In the genomic region with DNA sequence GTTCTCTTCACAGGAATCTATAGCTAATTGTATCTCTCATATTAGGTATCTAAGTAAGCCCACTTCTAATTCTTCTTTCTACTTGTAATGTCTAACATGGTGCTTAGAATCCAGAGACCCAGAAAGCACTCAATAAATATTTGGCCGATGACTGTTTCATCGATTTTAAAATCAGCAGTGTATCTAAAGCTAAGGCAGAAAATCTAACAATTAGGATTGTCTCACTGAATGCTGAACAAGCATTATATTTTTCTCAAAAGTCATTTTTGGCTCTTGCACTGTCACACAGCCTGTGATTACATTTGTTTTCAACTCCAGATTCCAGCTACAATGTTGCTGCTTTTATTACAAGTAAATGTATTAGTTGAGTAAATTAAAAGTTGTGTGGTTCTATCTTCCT, we compare ENCODE assay signal across 23 cellular contexts.
"Had no signal": no experiment of that assay in that cellular context is flagged by ENCODE, and none has a peak within 500 bp of the region (broad histone marks: within the 10 kb centered on the region; RNA-seq: fewer than 3 reads in every experiment).

No MANE protein-coding gene starts in this region.

- H3K4me1 Mint-ChIP-seq: natural killer cell; stimulated activated memory B cell treated with anti-CD40 and anti-IgM and Interleukin-4, amounts not matched to agents 10 μg/mL and 1 μg/mL and 100 μg/mL, for 72 hours had no signal

- H3K4me2 ChIP-seq: neural progenitor cell had no signal

- ATAC-seq: esophagus mucosa; gastroesophageal sphincter; left lobe of liver; mucosa of descending colon; natural killer cell; pancreas; right cardiac atrium; stimulated activated memory B cell treated with anti-CD40 and anti-IgM and Interleukin-4, amounts not matched to agents 10 μg/mL and 1 μg/mL and 100 μg/mL, for 72 hours had no signal

- H3K36me3 Mint-ChIP-seq: natural killer cell; neural progenitor cell; stimulated activated memory B cell treated with anti-CD40 and anti-IgM and Interleukin-4, amounts not matched to agents 10 μg/mL and 1 μg/mL and 100 μg/mL, for 72 hours had no signal

- H3K27ac ChIP-seq: gastroesophageal sphincter, neural progenitor cell, pancreas, spleen, testis had no signal

- H3K27ac Mint-ChIP-seq: natural killer cell; neural progenitor cell; progenitor cell of endocrine pancreas; stimulated activated memory B cell treated with anti-CD40 and anti-IgM and Interleukin-4, amounts not matched to agents 10 μg/mL and 1 μg/mL and 100 μg/mL, for 72 hours; stimulated activated naive CD8-positive, alpha-beta T cell treated with anti-CD3 and anti-CD28 coated beads, Interleukin-15, Interleukin-2, amounts not matched to agents 100 ng/mL and 50 ng/mL, for 24 hours had no signal

- FAIRE-seq: endometrium, pancreas had no signal

- H3K9ac ChIP-seq: neural progenitor cell had no signal

- H3K9me3 ChIP-seq: gastroesophageal sphincter, mucosa of descending colon, pancreas, spleen, testis, tibial nerve had no signal

- H3K4me3 Mint-ChIP-seq: natural killer cell; neural progenitor cell; stimulated activated memory B cell treated with anti-CD40 and anti-IgM and Interleukin-4, amounts not matched to agents 10 μg/mL and 1 μg/mL and 100 μg/mL, for 72 hours; stimulated activated naive CD8-positive, alpha-beta T cell treated with anti-CD3 and anti-CD28 coated beads, Interleukin-15, Interleukin-2, amounts not matched to agents 100 ng/mL and 50 ng/mL, for 24 hours had no signal

- H3K9me3 Mint-ChIP-seq: neural progenitor cell; stimulated activated memory B cell treated with anti-CD40 and anti-IgM and Interleukin-4, amounts not matched to agents 10 μg/mL and 1 μg/mL and 100 μg/mL, for 72 hours; stimulated activated naive CD8-positive, alpha-beta T cell treated with anti-CD3 and anti-CD28 coated beads, Interleukin-15, Interleukin-2, amounts not matched to agents 100 ng/mL and 50 ng/mL, for 24 hours had no signal

- DNase-seq: effector memory CD4-positive, alpha-beta T cell; glutamatergic neuron; islet precursor cell; mammary epithelial cell; mucosa of descending colon; natural killer cell; nucleus accumbens; pancreas; right cardiac atrium; spleen; stimulated activated CD4-positive, alpha-beta T cell treated with anti-CD3 and anti-CD28 coated beads, Interleukin-15, amount 100 ng/mL, for 24 hours; stimulated activated CD4-positive, alpha-beta T cell treated with anti-CD3 and anti-CD28 coated beads, Interleukin-1b, Interleukin-23, amount 100 ng/mL, for 48 hours; stimulated activated CD4-positive, alpha-beta T cell treated with anti-CD3 and anti-CD28 coated beads, Interleukin-4, amount 100 ng/mL, for 24 hours; testis had no signal

- H3K27me3 Mint-ChIP-seq: progenitor cell of endocrine pancreas; stimulated activated memory B cell treated with anti-CD40 and anti-IgM and Interleukin-4, amounts not matched to agents 10 μg/mL and 1 μg/mL and 100 μg/mL, for 72 hours; stimulated activated naive CD8-positive, alpha-beta T cell treated with anti-CD3 and anti-CD28 coated beads, Interleukin-15, Interleukin-2, amounts not matched to agents 100 ng/mL and 50 ng/mL, for 24 hours had no signal

- H3K27me3 ChIP-seq: gastroesophageal sphincter, neural progenitor cell, pancreas, spleen, testis, tibial nerve had no signal

- H3K4me1 ChIP-seq: neural progenitor cell, pancreas, spleen, testis had no signal

- H3K36me3 ChIP-seq: gastroesophageal sphincter, neural progenitor cell, pancreas, spleen, tibial nerve had no signal

- H3K4me3 ChIP-seq: gastroesophageal sphincter, mucosa of descending colon, neural progenitor cell, pancreas, spleen, testis, tibial nerve had no signal

- H2AFZ ChIP-seq: neural progenitor cell had no signal
